18 cellular contexts compared by ENCODE assay signal in the genomic region with DNA sequence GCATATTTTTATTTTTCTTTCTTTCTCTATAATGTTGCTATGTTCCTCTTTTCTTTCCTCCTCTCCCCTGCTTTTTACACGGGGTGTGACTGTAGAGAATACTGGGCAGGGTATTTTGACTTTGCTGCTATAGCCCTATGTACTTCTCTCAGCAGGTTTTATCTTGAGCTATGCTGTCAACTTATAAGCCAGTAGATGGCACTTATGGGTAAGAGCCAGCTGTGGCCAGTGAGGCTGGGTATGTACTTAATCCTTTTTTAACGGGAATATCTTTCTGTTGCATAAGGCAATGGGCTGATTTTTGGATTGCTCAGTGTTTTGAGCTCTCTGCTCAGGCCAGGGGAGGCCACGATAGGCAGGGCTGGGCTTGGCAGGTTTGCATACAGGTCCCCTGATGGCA.
A peak's percentile ranks its signal among the peaks of the same experiment; 100 is the strongest.
DNase-seq lines count a peak whose midpoint lies in the region; ATAC-seq, FAIRE-seq and TF ChIP-seq lines count a peak whose summit lies in the region.
"Had no signal": no experiment of that assay in that cellular context is flagged by ENCODE, and none has a peak within 500 bp of the region (broad histone marks: within the 10 kb centered on the region; RNA-seq: fewer than 3 reads in every experiment).

No MANE protein-coding gene starts in this region.

- BruUV-seq in HCT116 (replicated peaks; lab: Mats Ljungman, UMichigan), result no TSS peak
- no TSS peak for BruUV-seq in mammary epithelial cell (replicated peaks; lab: Mats Ljungman, UMichigan)
- BruUV-seq in HepG2 (replicated peaks; lab: Mats Ljungman, UMichigan), result no TSS peak

- H3K9me3 ChIP-seq in HCT116 (ENCODE audit: control insufficient read depth in 1 of 2, insufficient read depth in 1 of 2, low read depth in 1 of 2, low read length in 2 of 2) (no peaks in the 10 kb centered on the region), mammary epithelial cell (replicated peaks; ENCODE audit: insufficient read depth, low read length) (no peaks in the 10 kb centered on the region), HepG2 (ENCODE audit: low read length) (peaks cover 27% of the 10 kb centered on the region), pancreas (no peaks in the 10 kb centered on the region)
- H3K9me3 ChIP-seq: gastrocnemius medialis, SJCRH30 had no signal

- dilution Hi-C loops in mammary epithelial cell (cut with HindIII; ENCODE audit: low sequenced_read_pairs), result loop anchor here (5.0 kb wide), 1 partner anchor 41 kb away; no protein-coding TSS in a partner anchor

- in situ Hi-C loops in mammary epithelial cell (cut with MboI; ENCODE audit: low sequenced_read_pairs in 2 of 2) (loop anchor here (10.0 to 25.0 kb wide), 2 partner anchors 331 to 343 kb away; no protein-coding TSS in a partner anchor), HepG2 (cut with HindIII; ENCODE audit: extremely low pct_ligation_motif_present, low pct_unique_long_range_greater_than_20kb) (no loop called here)

- ATAC-seq in HCT116, result peak; percentile 70
- peak; percentile 42; the same call in 2 of the 3 replicates for ATAC-seq in HepG2
- no peak for ATAC-seq in activated naive CD8-positive, alpha-beta T cell treated with anti-CD3 and anti-CD28 coated beads, Interleukin-2, amount 50 U/mL, for 24 hours
- no peak for ATAC-seq in pancreas
- ATAC-seq: activated T-cell treated with anti-CD3 and anti-CD28 coated beads, Interleukin-2, amount 50 U/mL, for 4 hours; effector memory CD8-positive, alpha-beta T cell; gastrocnemius medialis had no signal

- H3K4me3 ChIP-seq in HCT116 (replicated peaks in 1 of 2; ENCODE audit: low read depth in 1 of 2, low read length in 2 of 2), result no peak overlapping the region
- H3K4me3 ChIP-seq in mammary epithelial cell (replicated peaks in 1 of 3; ENCODE audit: insufficient read depth in 1 of 3, low read depth in 2 of 3, low read length in 3 of 3), result no peak overlapping the region
- no peak overlapping the region for H3K4me3 ChIP-seq in HepG2 (replicated peaks in 1 of 3; ENCODE audit: insufficient read depth in 1 of 3, low read depth in 2 of 3, low read length in 3 of 3)
- H3K4me3 ChIP-seq in pancreas, result no peak overlapping the region
- H3K4me3 ChIP-seq: BLaER1 treated with 17β-estradiol and CSF1 and Interleukin-3, amounts not matched to agents 10 nM and 100 nM; gastrocnemius medialis; SJCRH30 had no signal

- intact Hi-C loops in HCT116 (cut with micrococcal nuclease), result no loop called here
- intact Hi-C loops in mammary epithelial cell (cut with micrococcal nuclease), result loop anchor here (1.0 kb wide), 1 partner anchor 336 kb away; no protein-coding TSS in a partner anchor
- intact Hi-C loops in HepG2 (cut with micrococcal nuclease; ENCODE audit: unreplicated experiment), result no loop called here
- intact Hi-C loops in pancreas (cut with DNase I), result no loop called here

- H3K79me2 ChIP-seq in HCT116 (ENCODE audit: insufficient read depth, low read length) (no peaks in the 10 kb centered on the region), mammary epithelial cell (ENCODE audit: insufficient read depth, low read length) (no peaks in the 10 kb centered on the region), HepG2 (ENCODE audit: insufficient read depth, low read length) (no peaks in the 10 kb centered on the region)

- no peak overlapping the region for H2AFZ ChIP-seq in HCT116 (ENCODE audit: low read depth, low read length, poor library complexity, severe bottlenecking)
- no peak overlapping the region for H2AFZ ChIP-seq in mammary epithelial cell (ENCODE audit: low read depth, low read length)
- no peak overlapping the region for H2AFZ ChIP-seq in HepG2 (ENCODE audit: low read length)

- 35% methylated on average over 3 of the region's 3 CpGs for WGBS in mammary epithelial cell (ENCODE audit: low coverage, missing lambda C conversion rate)
- under 1% methylated on average over 3 of the region's 3 CpGs for WGBS in HepG2 (ENCODE audit: low lambda C conversion rate)
- WGBS in pancreas, 2 donors, result 64 to 72% methylated on average over 3 of the region's 3 CpGs

- no peak overlapping the region for H3K27ac ChIP-seq in HCT116 (ENCODE audit: low read depth, low read length)
- no peak overlapping the region for H3K27ac ChIP-seq in mammary epithelial cell (ENCODE audit: insufficient read depth, low read depth, low read length)
- H3K27ac ChIP-seq in HepG2 (ENCODE audit: extremely low read length, insufficient read depth, low read length), result no peak overlapping the region
- no peak overlapping the region for H3K27ac ChIP-seq in pancreas
- H3K27ac ChIP-seq: BLaER1 treated with 17β-estradiol and CSF1 and Interleukin-3, amounts not matched to agents 10 nM and 100 nM; gastrocnemius medialis; SJCRH30 had no signal

- no peak for FAIRE-seq in HepG2 (lab: Jason Lieb, UNC)
- no peak for FAIRE-seq in pancreas (lab: Jason Lieb, UNC)

- POLR2A ChIA-PET in HCT116 (lab: Charles Lee) (no interaction called here), HepG2 (lab: Yijun Ruan, JAX) (no interaction called here)

- CTCF ChIA-PET in HCT116 (lab: Charles Lee), result interaction anchor here (1.1 to 1.2 kb wide), 2 partner anchors 344 to 345 kb away, joined by 3 to 4 read pairs; no protein-coding TSS in a partner anchor
- CTCF ChIA-PET in mammary epithelial cell (lab: Charles Lee; ENCODE audit: low non-redundant PET), result interaction anchor here (0.6 to 1.0 kb wide), 6 partner anchors 105 to 524 kb away, joined by 3 read pairs; no protein-coding TSS in a partner anchor
- CTCF ChIA-PET in HepG2 (lab: Yijun Ruan, JAX; ENCODE audit: low intra/inter-chr PET ratio, low total read pairs), result no interaction called here

- H3K9me3 Mint-ChIP-seq in activated naive CD8-positive, alpha-beta T cell treated with anti-CD3 and anti-CD28 coated beads, Interleukin-2, amount 50 U/mL, for 24 hours, result peaks cover 12% of the 10 kb centered on the region

- no peak overlapping the region for H3K4me2 ChIP-seq in HCT116 (ENCODE audit: low read length)
- H3K4me2 ChIP-seq in mammary epithelial cell (ENCODE audit: insufficient read depth, low read depth, low read length), result no peak overlapping the region
- H3K4me2 ChIP-seq in HepG2 (ENCODE audit: low read depth, low read length), result no peak overlapping the region
- H3K4me2 ChIP-seq: BLaER1 treated with 17β-estradiol and CSF1 and Interleukin-3, amounts not matched to agents 10 nM and 100 nM had no signal

- no peak overlapping the region for H3K27ac Mint-ChIP-seq in activated naive CD8-positive, alpha-beta T cell treated with anti-CD3 and anti-CD28 coated beads, Interleukin-2, amount 50 U/mL, for 24 hours
- H3K27ac Mint-ChIP-seq: activated naive CD8-positive, alpha-beta T cell treated with anti-CD3 and anti-CD28 coated beads for 36 hours; effector memory CD8-positive, alpha-beta T cell; memory B cell had no signal

- no peaks in the 10 kb centered on the region for H3K4me1 Mint-ChIP-seq in activated naive CD8-positive, alpha-beta T cell treated with anti-CD3 and anti-CD28 coated beads, Interleukin-2, amount 50 U/mL, for 24 hours
- H3K4me1 Mint-ChIP-seq: activated naive CD8-positive, alpha-beta T cell treated with anti-CD3 and anti-CD28 coated beads for 36 hours; memory B cell had no signal

- no peaks in the 10 kb centered on the region for H3K36me3 Mint-ChIP-seq in activated naive CD8-positive, alpha-beta T cell treated with anti-CD3 and anti-CD28 coated beads, Interleukin-2, amount 50 U/mL, for 24 hours (ENCODE audit: low read depth)
- H3K36me3 Mint-ChIP-seq: activated naive CD8-positive, alpha-beta T cell treated with anti-CD3 and anti-CD28 coated beads for 36 hours; memory B cell had no signal

- H4K20me1 ChIP-seq in HCT116 (ENCODE audit: insufficient read depth) (no peaks in the 10 kb centered on the region), mammary epithelial cell (ENCODE audit: insufficient read depth, low read length) (no peaks in the 10 kb centered on the region), HepG2 (ENCODE audit: insufficient read depth, low read length) (no peaks in the 10 kb centered on the region)
- H4K20me1 ChIP-seq: BLaER1 treated with 17β-estradiol and CSF1 and Interleukin-3, amounts not matched to agents 10 nM and 100 nM had no signal

- H3K36me3 ChIP-seq in HCT116 (ENCODE audit: control insufficient read depth in 1 of 2, insufficient read depth in 2 of 2, low read length in 2 of 2) (no peaks in the 10 kb centered on the region), mammary epithelial cell (ENCODE audit: insufficient read depth, low read length) (no peaks in the 10 kb centered on the region), HepG2 (replicated peaks in 1 of 2; ENCODE audit: control insufficient read depth in 1 of 2, insufficient read depth in 2 of 2, low read length in 2 of 2) (no peaks in the 10 kb centered on the region), pancreas (no peaks in the 10 kb centered on the region)
- H3K36me3 ChIP-seq: BLaER1 treated with 17β-estradiol and CSF1 and Interleukin-3, amounts not matched to agents 10 nM and 100 nM; gastrocnemius medialis; SJCRH30 had no signal

- TF ChIP-seq CTCF in HCT116 (IDR thresholded peaks at IDR 0.05 in 2 of 3, conservative IDR thresholded peaks at IDR 0.05 in 1 of 3; ENCODE audit: borderline replicate concordance in 1 of 3, insufficient read depth in 1 of 3, low read depth in 2 of 3, low read length in 2 of 3) (peak; percentile 9 to 29 (median 23); a peak in 3 of 6 replicates), mammary epithelial cell (conservative IDR thresholded peaks at IDR 0.05 in 1 of 2, IDR thresholded peaks at IDR 0.05 in 1 of 2; ENCODE audit: extremely low read depth in 1 of 2, insufficient read depth in 1 of 2, low read depth in 1 of 2, low read length in 2 of 2) (peak; percentile 6 to 55), HepG2 (CRISPR knock-in tag; IDR thresholded peaks at IDR 0.05) (no peak), pancreas (IDR thresholded peaks at IDR 0.05) (no peak)

- H3K9me2 ChIP-seq in HCT116 (ENCODE audit: insufficient read depth), result no peaks in the 10 kb centered on the region

- DNase-seq in HCT116 (ENCODE audit: low read depth, low spot score) (no peak), NCI-H82 (lab: John Stamatoyannopoulos, UW) (peak; percentile 63), mammary epithelial cell (peak; percentile 8), HepG2 (ENCODE audit: low spot score) (peak; percentile 1), pancreas (no peak), GDM1 (lab: John Stamatoyannopoulos, UW) (no peak)
- DNase-seq in activated naive CD8-positive, alpha-beta T cell treated with anti-CD3 and anti-CD28 coated beads, Interleukin-2, amount 50 U/mL, for 24 hours, result no peak
- DNase-seq: activated CD4-positive, alpha-beta T cell treated with anti-CD3 and anti-CD28 coated beads, Interleukin-2, amount 50 U/mL, for 48 hours; activated naive CD8-positive, alpha-beta T cell treated with anti-CD3 and anti-CD28 coated beads for 36 hours; activated T-cell treated with anti-CD3 and anti-CD28 coated beads, Interleukin-2, amount 50 U/mL, for 4 hours; DND-41; effector memory CD8-positive, alpha-beta T cell; gastrocnemius medialis; NCI-H2107; right cardiac atrium; SJCRH30 had no signal

- no peak overlapping the region for H3K4me3 Mint-ChIP-seq in activated naive CD8-positive, alpha-beta T cell treated with anti-CD3 and anti-CD28 coated beads, Interleukin-2, amount 50 U/mL, for 24 hours
- H3K4me3 Mint-ChIP-seq: activated naive CD8-positive, alpha-beta T cell treated with anti-CD3 and anti-CD28 coated beads for 36 hours; activated T-cell treated with anti-CD3 and anti-CD28 coated beads, Interleukin-2, amount 50 U/mL, for 4 hours; effector memory CD8-positive, alpha-beta T cell; memory B cell had no signal

- TF ChIP-seq RAD21 in HCT116 (IDR thresholded peaks at IDR 0.05; ENCODE audit: low read depth) (peak; percentile 47; the same call in 1 of the 2 replicates), HepG2 (CRISPR knock-in tag; IDR thresholded peaks at IDR 0.05) (no peak)

- TF ChIP-seq EP300 in HepG2 (IDR thresholded peaks at IDR 0.05; ENCODE audit: low read depth in 2 of 2, low read length in 2 of 2) (no peak), HepG2 (CRISPR knock-in tag; IDR thresholded peaks at IDR 0.05; ENCODE audit: borderline replicate concordance) (no peak)

- no peak overlapping the region for H3K9ac ChIP-seq in HCT116 (ENCODE audit: low read length)
- H3K9ac ChIP-seq in mammary epithelial cell (ENCODE audit: insufficient read depth, low read length), result no peak overlapping the region
- no peak overlapping the region for H3K9ac ChIP-seq in HepG2 (ENCODE audit: insufficient read depth, low read depth, low read length)
- H3K9ac ChIP-seq: BLaER1 treated with 17β-estradiol and CSF1 and Interleukin-3, amounts not matched to agents 10 nM and 100 nM had no signal

- RAD21 ChIA-PET in HCT116 (lab: Charles Lee; ENCODE audit: low non-redundant PET in 1 of 2, low total read pairs in 2 of 2, uncharacterized antibody in 2 of 2, unreplicated experiment in 2 of 2), result no interaction called here

- H3K27me3 ChIP-seq in HCT116 (ENCODE audit: insufficient read depth, low read length) (no peaks in the 10 kb centered on the region), mammary epithelial cell (ENCODE audit: insufficient read depth, low read length) (no peaks in the 10 kb centered on the region), HepG2 (ENCODE audit: control insufficient read depth in 1 of 2, insufficient read depth in 2 of 2, low read length in 2 of 2) (no peaks in the 10 kb centered on the region), pancreas (no peaks in the 10 kb centered on the region)
- H3K27me3 ChIP-seq: BLaER1 treated with 17β-estradiol and CSF1 and Interleukin-3, amounts not matched to agents 10 nM and 100 nM; gastrocnemius medialis; SJCRH30 had no signal

- H3K27me3 Mint-ChIP-seq in activated naive CD8-positive, alpha-beta T cell treated with anti-CD3 and anti-CD28 coated beads, Interleukin-2, amount 50 U/mL, for 24 hours, result no peaks in the 10 kb centered on the region
- H3K27me3 Mint-ChIP-seq: effector memory CD8-positive, alpha-beta T cell; memory B cell had no signal

- no peaks in the 10 kb centered on the region for H3K4me1 ChIP-seq in HCT116 (ENCODE audit: control insufficient read depth in 1 of 2, insufficient read depth in 2 of 2, low read length in 2 of 2)
- no peaks in the 10 kb centered on the region for H3K4me1 ChIP-seq in mammary epithelial cell (ENCODE audit: insufficient read depth, low read length)
- H3K4me1 ChIP-seq in HepG2 (ENCODE audit: insufficient read depth, low read length), result no peaks in the 10 kb centered on the region
- H3K4me1 ChIP-seq in pancreas, result no peaks in the 10 kb centered on the region
- H3K4me1 ChIP-seq: BLaER1 treated with 17β-estradiol and CSF1 and Interleukin-3, amounts not matched to agents 10 nM and 100 nM; gastrocnemius medialis; SJCRH30 had no signal

- no peak for TF ChIP-seq POLR2A in HCT116 (IDR thresholded peaks at IDR 0.05; ENCODE audit: borderline replicate concordance, extremely low read depth, insufficient read depth, insufficient read length)
- no peak for TF ChIP-seq POLR2A in HepG2 (IDR thresholded peaks at IDR 0.05; ENCODE audit: insufficient read depth in 1 of 2, low read depth in 2 of 2, low read length in 2 of 2)

Comparison
In these comparisons a context has a peak if more than half of its experiments do, and no peak if none do; other contexts are left out.
1. ATAC-seq: peak in HCT116 (single experiment) and HepG2 (single experiment); none in activated naive CD8-positive, alpha-beta T cell treated with anti-CD3 and anti-CD28 coated beads, Interleukin-2, amount 50 U/mL, for 24 hours (single experiment) and pancreas (0 of 4).
2. DNase-seq: peak in NCI-H82 (single experiment), mammary epithelial cell (single experiment) and HepG2 (single experiment); none in HCT116 (single experiment), activated naive CD8-positive, alpha-beta T cell treated with anti-CD3 and anti-CD28 coated beads, Interleukin-2, amount 50 U/mL, for 24 hours (single experiment), pancreas (0 of 6) and GDM1 (single experiment).
3. CTCF ChIP-seq: peak in HCT116 (3 of 3) and mammary epithelial cell (2 of 2); none in HepG2 (single experiment) and pancreas (0 of 4).